ENCODE assay signal across 8 cellular contexts in genomic region chr4:185470503-185471195, GRCh38. TPM values are rescaled to one million over a fixed set of nuclear protein-coding genes. Genes with fewer than 3 reads are reported as not detected.
DNase-seq lines count a peak whose midpoint lies in the region; ATAC-seq and TF ChIP-seq lines count a peak whose summit lies in the region.

No MANE protein-coding gene starts in this region.

- no peaks in the 10 kb centered on the region for H3K9me3 Mint-ChIP-seq in activated CD8-positive, alpha-beta T cell treated with anti-CD3 and anti-CD28 coated beads, Interleukin-2, amount 10 ng/mL, durations not matched to agents 7 days and 5 days (ENCODE audit: insufficient read depth)

- peak; percentile 29 for DNase-seq in AG08396 (ENCODE audit: low spot score)
- peak; percentile 53 for DNase-seq in NCI-H1092 (lab: John Stamatoyannopoulos, UW)
- no peak for DNase-seq in activated CD8-positive, alpha-beta T cell treated with anti-CD3 and anti-CD28 coated beads, Interleukin-2, amount 10 ng/mL, durations not matched to agents 7 days and 5 days
- no peak for DNase-seq in epithelial cell of proximal tubule (ENCODE audit: low read depth)
- no peak for DNase-seq in thoracic aorta (ENCODE audit: low spot score)
- DNase-seq in NCI-H1048 (lab: John Stamatoyannopoulos, UW) = no peak

- H3K27ac Mint-ChIP-seq in activated CD8-positive, alpha-beta T cell treated with anti-CD3 and anti-CD28 coated beads, Interleukin-2, amount 10 ng/mL, durations not matched to agents 7 days and 5 days = no peak overlapping the region

- peak overlapping the region; percentile 65 for H3K4me3 ChIP-seq in epithelial cell of proximal tubule (ENCODE audit: low read depth, low read length)
- H3K4me3 ChIP-seq in mucosa of stomach (ENCODE audit: low read length) = peak overlapping the region; percentile 3
- peak overlapping the region; percentile 77 for H3K4me3 ChIP-seq in thoracic aorta

- H3K27me3 ChIP-seq in mucosa of stomach (ENCODE audit: control insufficient read depth, insufficient read depth, low read length) (peaks cover 16% of the 10 kb centered on the region), thoracic aorta (replicated peaks; ENCODE audit: insufficient read depth) (no peaks in the 10 kb centered on the region)

- ATAC-seq in GM18505 (IDR thresholded peaks at IDR 0.05; ENCODE audit: unreplicated experiment) (peak; percentile 19), thoracic aorta (ENCODE audit: insufficient number of reproducible peaks, low FRiP score, low read depth) (peak; percentile 19)
- ATAC-seq in activated CD8-positive, alpha-beta T cell treated with anti-CD3 and anti-CD28 coated beads, Interleukin-2, amount 10 ng/mL, durations not matched to agents 7 days and 5 days = peak; percentile 37

- no peak for TF ChIP-seq POLR2A in GM18505 (IDR thresholded peaks at IDR 0.05; ENCODE audit: borderline replicate concordance, extremely low read depth, insufficient read depth, insufficient read length)

- peaks cover 8% of the 10 kb centered on the region for H3K4me1 Mint-ChIP-seq in activated CD8-positive, alpha-beta T cell treated with anti-CD3 and anti-CD28 coated beads, Interleukin-2, amount 10 ng/mL, durations not matched to agents 7 days and 5 days (ENCODE audit: low read depth)

- no peaks in the 10 kb centered on the region for H3K36me3 Mint-ChIP-seq in activated CD8-positive, alpha-beta T cell treated with anti-CD3 and anti-CD28 coated beads, Interleukin-2, amount 10 ng/mL, durations not matched to agents 7 days and 5 days (ENCODE audit: low read depth)

- H3K36me3 ChIP-seq in mucosa of stomach (ENCODE audit: control insufficient read depth, insufficient read depth, low read length) = no peaks in the 10 kb centered on the region
- no peaks in the 10 kb centered on the region for H3K36me3 ChIP-seq in thoracic aorta

- CTCF ChIA-PET in activated CD8-positive, alpha-beta T cell treated with anti-CD3 and anti-CD28 coated beads, Interleukin-2, amount 10 ng/mL, durations not matched to agents 7 days and 5 days (lab: Charles Lee) = interaction anchor here (1.3 kb wide), 1 partner anchor 567 kb away, joined by 3 read pairs; no protein-coding TSS in a partner anchor

- H3K27me3 Mint-ChIP-seq in activated CD8-positive, alpha-beta T cell treated with anti-CD3 and anti-CD28 coated beads, Interleukin-2, amount 10 ng/mL, durations not matched to agents 7 days and 5 days (ENCODE audit: low read depth) = peaks cover 43% of the 10 kb centered on the region

- peaks cover 4% of the 10 kb centered on the region for H3K4me1 ChIP-seq in mucosa of stomach (ENCODE audit: control insufficient read depth, insufficient read depth, low read length)
- peaks cover 4 to 26% of the 10 kb centered on the region in 2 donors for H3K4me1 ChIP-seq in thoracic aorta (ENCODE audit: control insufficient read depth in 1 of 2, low read depth in 2 of 2)

- no peak for TF ChIP-seq CTCF in epithelial cell of proximal tubule (conservative IDR thresholded peaks at IDR 0.05; ENCODE audit: low read depth, low read length)
- TF ChIP-seq CTCF in thoracic aorta (IDR thresholded peaks at IDR 0.05) = no peak

- peak overlapping the region; percentile 46 to 58 for H3K27ac ChIP-seq in thoracic aorta

- peak overlapping the region; percentile 73 for H3K4me3 Mint-ChIP-seq in activated CD8-positive, alpha-beta T cell treated with anti-CD3 and anti-CD28 coated beads, Interleukin-2, amount 10 ng/mL, durations not matched to agents 7 days and 5 days

- POLR2A ChIA-PET in activated CD8-positive, alpha-beta T cell treated with anti-CD3 and anti-CD28 coated beads, Interleukin-2, amount 10 ng/mL, durations not matched to agents 7 days and 5 days (lab: Charles Lee) = no interaction called here

- H3K9me3 ChIP-seq in mucosa of stomach (ENCODE audit: control insufficient read depth, low read length) = no peaks in the 10 kb centered on the region
- no peaks in the 10 kb centered on the region for H3K9me3 ChIP-seq in thoracic aorta

- H3K9ac ChIP-seq in mucosa of stomach (ENCODE audit: low read length) = peak overlapping the region; percentile 22

RNA-seq across cellular contexts. Expression of gene CCDC110, which starts 0.9 kb away (rescaled TPM):
- total RNA-seq in activated CD8-positive, alpha-beta T cell treated with anti-CD3 and anti-CD28 coated beads, Interleukin-2, amount 10 ng/mL, durations not matched to agents 7 days and 5 days = not detected
- total RNA-seq in epithelial cell of proximal tubule (0.07 and 0.46 TPM in 2 replicates), thoracic aorta (1 to 10 TPM in 1 of 2 donors, under 1 TPM in 1; 0.35 to 6.2 TPM)

RNA-seq across cellular contexts. Expression of gene UFSP2, which starts 44.9 kb away (rescaled TPM):
- total RNA-seq in activated CD8-positive, alpha-beta T cell treated with anti-CD3 and anti-CD28 coated beads, Interleukin-2, amount 10 ng/mL, durations not matched to agents 7 days and 5 days = 10 to 100 TPM; 16.6 to 20.3 TPM
- total RNA-seq in epithelial cell of proximal tubule (22.2 and 28.9 TPM in 2 replicates), thoracic aorta (10 to 100 TPM; 35.1 to 44.7 TPM)

Comparison
In these comparisons a context has a peak if more than half of its experiments do, and no peak if none do; other contexts are left out.
1. DNase-seq: peak in AG08396 (single experiment) and NCI-H1092 (single experiment); none in activated CD8-positive, alpha-beta T cell treated with anti-CD3 and anti-CD28 coated beads, Interleukin-2, amount 10 ng/mL, durations not matched to agents 7 days and 5 days (single experiment), epithelial cell of proximal tubule (single experiment), thoracic aorta (single experiment) and NCI-H1048 (single experiment).
2. H3K4me3 ChIP-seq: peak in every context shown above with its lines; median percentile 77 in thoracic aorta; 65 in epithelial cell of proximal tubule; 3 in mucosa of stomach.
3. Peak in every context shown above with its lines, with median percentiles within 50 percentile points of each other: ATAC-seq.